9 cellular contexts compared by ENCODE assay signal in the genomic region with DNA sequence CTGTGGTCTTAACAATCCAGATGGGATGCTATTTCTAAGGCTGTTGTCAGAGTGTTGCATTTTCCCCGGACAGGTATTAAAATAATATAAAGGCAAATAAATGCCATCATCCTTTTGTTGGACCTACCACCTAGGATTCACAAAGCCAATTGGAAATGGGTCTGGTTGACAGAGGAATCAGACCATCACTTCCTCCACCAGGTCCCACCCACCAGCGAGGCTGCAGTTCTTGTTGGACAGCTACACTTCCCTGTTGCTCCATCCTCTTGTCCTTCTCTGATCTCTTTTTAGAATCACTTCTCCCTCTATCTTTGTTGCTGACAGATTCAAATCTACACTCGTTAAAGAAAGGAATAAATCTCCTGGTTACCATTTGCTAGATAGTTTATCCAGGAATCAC. TPM values are rescaled to one million over a fixed set of nuclear protein-coding genes. Genes with fewer than 3 reads are reported as not detected.
DNase-seq lines count a peak whose midpoint lies in the region; ATAC-seq, FAIRE-seq and TF ChIP-seq lines count a peak whose summit lies in the region.
"Had no signal": no experiment of that assay in that cellular context is flagged by ENCODE, and none has a peak within 500 bp of the region (broad histone marks: within the 10 kb centered on the region; RNA-seq: fewer than 3 reads in every experiment).

No MANE protein-coding gene starts in this region.

- peak; percentile 21 for FAIRE-seq in D721Med (lab: Jason Lieb, UNC)

- no peaks in the 10 kb centered on the region for H3K36me3 Mint-ChIP-seq in activated T-helper 17 cell treated with anti-CD3 and anti-CD28 coated beads, Interleukin-2, amount 50 U/mL, for 72 hours (ENCODE audit: low read depth)

- no peaks in the 10 kb centered on the region for H3K9me3 Mint-ChIP-seq in activated T-helper 17 cell treated with anti-CD3 and anti-CD28 coated beads, Interleukin-2, amount 50 U/mL, for 72 hours

- no peak for TF ChIP-seq CTCF in D721Med (IDR thresholded peaks at IDR 0.05; ENCODE audit: insufficient read depth, missing control alignments)

- DNase-seq in D721Med (ENCODE audit: insufficient read length, low spot score), result no peak
- DNase-seq in KBM-7, result peak; percentile 44
- DNase-seq in midbrain (lab: John Stamatoyannopoulos, UW), result peak; percentile 45
- no peak for DNase-seq in HCEC 1CT
- no peak for DNase-seq in OCI-M2 (lab: John Stamatoyannopoulos, UW; ENCODE audit: unreplicated experiment)
- DNase-seq: left cardiac atrium had no signal

- H3K27ac Mint-ChIP-seq in activated T-helper 17 cell treated with anti-CD3 and anti-CD28 coated beads, Interleukin-2, amount 50 U/mL, for 72 hours, result peak overlapping the region; percentile 96

- peaks cover 42% of the 10 kb centered on the region for H3K4me1 Mint-ChIP-seq in activated T-helper 17 cell treated with anti-CD3 and anti-CD28 coated beads, Interleukin-2, amount 50 U/mL, for 72 hours

- no peaks in the 10 kb centered on the region for H3K27me3 Mint-ChIP-seq in activated T-helper 17 cell treated with anti-CD3 and anti-CD28 coated beads, Interleukin-2, amount 50 U/mL, for 72 hours

- in situ Hi-C loops in KBM-7 (cut with MboI; ENCODE audit: low pct_unique_long_range_greater_than_20kb, low sequenced_read_pairs), result no loop called here

- no peak for ATAC-seq in activated T-helper 17 cell treated with anti-CD3 and anti-CD28 coated beads, Interleukin-2, amount 50 U/mL, for 72 hours (replicated peaks)
- ATAC-seq in GM18907 (IDR thresholded peaks at IDR 0.05; ENCODE audit: unreplicated experiment) (no peak), GM21367 (IDR thresholded peaks at IDR 0.05; ENCODE audit: unreplicated experiment) (no peak)

- peak overlapping the region; percentile 100 for H3K4me3 Mint-ChIP-seq in activated T-helper 17 cell treated with anti-CD3 and anti-CD28 coated beads, Interleukin-2, amount 50 U/mL, for 72 hours

RNA-seq across cellular contexts. Expression of a gene that starts 1.1 kb away (rescaled TPM):
- total RNA-seq in activated T-helper 17 cell treated with anti-CD3 and anti-CD28 coated beads, Interleukin-2, amount 50 U/mL, for 72 hours, result 1 to 10 TPM; 1.4 to 1.5 TPM

RNA-seq across cellular contexts. Expression of a gene that starts 1.2 kb away (rescaled TPM):
- 10 to 100 TPM; 27.7 to 27.8 TPM for total RNA-seq in activated T-helper 17 cell treated with anti-CD3 and anti-CD28 coated beads, Interleukin-2, amount 50 U/mL, for 72 hours

RNA-seq across cellular contexts. Expression of a gene that starts 26.3 kb away (rescaled TPM):
- total RNA-seq in activated T-helper 17 cell treated with anti-CD3 and anti-CD28 coated beads, Interleukin-2, amount 50 U/mL, for 72 hours, result 100 to 1,000 TPM; 391 to 617 TPM

Comparison
In these comparisons a context has a peak if more than half of its experiments do, and no peak if none do; other contexts are left out.
1. DNase-seq: peak in KBM-7 (single experiment) and midbrain (single experiment); none in D721Med (single experiment), HCEC 1CT (single experiment) and OCI-M2 (single experiment).